ENCODE assay signal across 8 cellular contexts in the genomic region with DNA sequence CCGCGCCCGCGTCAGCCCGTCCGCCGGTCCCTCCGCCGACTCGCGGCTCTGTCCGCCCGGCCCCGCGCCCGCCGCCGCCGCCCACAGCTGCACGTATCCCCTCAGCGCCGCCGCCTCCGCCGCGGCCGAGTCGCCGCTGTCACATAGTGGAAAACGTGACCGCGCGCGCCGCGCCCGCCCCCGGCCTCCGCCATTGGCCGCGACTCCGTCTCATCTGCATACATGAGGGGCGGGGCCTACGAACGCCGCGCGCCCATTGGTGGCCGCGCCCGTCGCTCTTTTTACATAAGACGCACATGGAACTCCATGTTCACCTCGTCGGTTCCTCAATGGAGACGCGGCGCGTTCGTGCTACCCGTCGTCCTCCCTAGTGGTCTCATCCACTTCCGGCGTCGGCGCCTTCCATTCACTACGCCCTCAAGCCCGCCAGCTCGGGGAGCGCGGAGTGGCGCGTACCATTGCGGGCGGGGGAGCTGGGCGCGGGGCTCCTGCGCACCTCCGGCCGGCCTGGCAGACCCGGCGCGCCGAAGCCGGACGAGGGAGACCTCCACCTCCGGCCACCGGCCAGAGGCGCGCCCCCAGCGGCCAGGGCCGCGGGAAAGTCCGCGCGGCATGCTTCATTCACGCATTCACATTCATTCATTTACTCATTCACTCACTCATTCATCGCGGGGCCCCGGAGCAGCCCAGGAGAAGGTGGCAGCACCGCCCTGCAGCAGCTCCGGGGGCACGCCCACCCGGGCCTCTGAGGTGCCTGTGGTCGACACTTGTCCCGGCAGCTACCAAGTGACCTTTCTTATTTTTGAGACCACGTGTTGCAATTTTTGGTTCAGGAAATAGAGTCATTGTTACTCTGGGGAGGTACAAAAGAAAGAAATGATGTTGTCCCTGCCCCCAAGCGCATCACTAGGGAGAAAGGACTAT. TPM values are rescaled to one million over a fixed set of nuclear protein-coding genes. Genes with fewer than 3 reads are reported as not detected.
DNase-seq lines count a peak whose midpoint lies in the region; ATAC-seq and TF ChIP-seq lines count a peak whose summit lies in the region.

No MANE protein-coding gene starts in this region.

- ATAC-seq in CD4-positive, alpha-beta T cell (ENCODE audit: poor library complexity) = peak; percentile 89
- ATAC-seq in GM19397 (IDR thresholded peaks at IDR 0.05; ENCODE audit: unreplicated experiment) (peak; percentile 88), HG03571 (IDR thresholded peaks at IDR 0.05; ENCODE audit: unreplicated experiment) (peak; percentile 89), lower lobe of right lung (peak; percentile 88 to 92)

- H3K27ac ChIP-seq in CD4-positive, alpha-beta T cell (ENCODE audit: low read depth, low read length) = peak overlapping the region; percentile 81
- H3K27ac ChIP-seq in lower lobe of right lung = peak overlapping the region; percentile 93

- no peak for TF ChIP-seq CTCF in CD4-positive, alpha-beta T cell (IDR thresholded peaks at IDR 0.05)
- TF ChIP-seq CTCF in lower lobe of right lung (IDR thresholded peaks at IDR 0.05) = peak; percentile 38

- H3K4me1 Mint-ChIP-seq in CD4-positive, alpha-beta T cell (ENCODE audit: low read depth) = peaks cover 36% of the 10 kb centered on the region
- peaks cover 33% of the 10 kb centered on the region for H3K4me1 Mint-ChIP-seq in activated CD4-positive, alpha-beta memory T cell treated with anti-CD3 and anti-CD28 coated beads for 36 hours (ENCODE audit: low read depth)

- no peaks in the 10 kb centered on the region for H3K9me3 Mint-ChIP-seq in CD4-positive, alpha-beta T cell
- H3K9me3 Mint-ChIP-seq in activated CD4-positive, alpha-beta memory T cell treated with anti-CD3 and anti-CD28 coated beads for 36 hours = no peaks in the 10 kb centered on the region

- H3K36me3 Mint-ChIP-seq in CD4-positive, alpha-beta T cell (ENCODE audit: low read depth) = peaks cover 8% of the 10 kb centered on the region
- H3K36me3 Mint-ChIP-seq in activated CD4-positive, alpha-beta memory T cell treated with anti-CD3 and anti-CD28 coated beads for 36 hours = no peaks in the 10 kb centered on the region

- POLR2A ChIA-PET in CD4-positive, alpha-beta T cell (lab: Charles Lee) = interaction anchor here (0.7 to 1.7 kb wide), 12 partner anchors 11 to 1736 kb away, joined by 3 to 10 read pairs (median 4); a partner anchor contains a TSS
- POLR2A ChIA-PET in activated CD4-positive, alpha-beta memory T cell treated with anti-CD3 and anti-CD28 coated beads for 36 hours (lab: Charles Lee) = interaction anchor here (1.7 to 1.9 kb wide), 2 partner anchors 85 to 151 kb away, joined by 4 to 8 read pairs; no protein-coding TSS in a partner anchor

- H3K4me3 ChIP-seq in lower lobe of right lung = peak overlapping the region; percentile 70

- peak overlapping the region; percentile 99 for H3K27ac Mint-ChIP-seq in CD4-positive, alpha-beta T cell
- H3K27ac Mint-ChIP-seq in activated CD4-positive, alpha-beta memory T cell treated with anti-CD3 and anti-CD28 coated beads for 36 hours = peak overlapping the region; percentile 72

- intact Hi-C loops in CD4-positive, alpha-beta T cell (cut with DNase I, micrococcal nuclease) = loop anchor here (1.0 to 5.0 kb wide), 7 partner anchors 31 to 322 kb away; a partner anchor contains a TSS
- intact Hi-C loops in activated CD4-positive, alpha-beta memory T cell treated with anti-CD3 and anti-CD28 coated beads for 36 hours (cut with micrococcal nuclease) = loop anchor here (1.0 to 10.0 kb wide), 7 partner anchors 31 to 602 kb away; a partner anchor contains a TSS
- intact Hi-C loops in lower lobe of right lung (cut with DNase I) = no loop called here

- no peaks in the 10 kb centered on the region for H3K9me3 ChIP-seq in CD4-positive, alpha-beta T cell (ENCODE audit: control insufficient read depth, low read length)
- no peaks in the 10 kb centered on the region for H3K9me3 ChIP-seq in lower lobe of right lung

- peaks cover 49% of the 10 kb centered on the region for H3K4me1 ChIP-seq in lower lobe of right lung

- H3K36me3 ChIP-seq in lower lobe of right lung = no peaks in the 10 kb centered on the region

- no peaks in the 10 kb centered on the region for H3K27me3 ChIP-seq in CD4-positive, alpha-beta T cell (ENCODE audit: control insufficient read depth, insufficient read depth, low read length)
- no peaks in the 10 kb centered on the region for H3K27me3 ChIP-seq in lower lobe of right lung (ENCODE audit: low read depth)

- DNase-seq in CD4-positive, alpha-beta T cell = peak; percentile 95 to 98 (median 96)
- DNase-seq in NCI-H774 (lab: John Stamatoyannopoulos, UW) = peak; percentile 97
- peak; percentile 98 for DNase-seq in activated CD4-positive, alpha-beta memory T cell treated with anti-CD3 and anti-CD28 coated beads for 36 hours
- DNase-seq in ecto neural progenitor cell (ENCODE audit: low spot score) = peak; percentile 98
- DNase-seq in lower lobe of right lung = peak; percentile 99
- peak; percentile 92 to 96 (median 94) for DNase-seq in stimulated activated CD4-positive, alpha-beta T cell treated with anti-CD3 and anti-CD28 coated beads, TNF-alpha, amount 100 ng/mL, for 24 hours (ENCODE audit: low read depth in 3 of 3)

- CTCF ChIA-PET in CD4-positive, alpha-beta T cell (lab: Charles Lee) = interaction anchor here (0.6 to 1.5 kb wide), 2 partner anchors 26 to 55 kb away, joined by 3 to 4 read pairs; no protein-coding TSS in a partner anchor
- CTCF ChIA-PET in activated CD4-positive, alpha-beta memory T cell treated with anti-CD3 and anti-CD28 coated beads for 36 hours (lab: Charles Lee) = interaction anchor here (1.1 to 2.3 kb wide), 3 partner anchors 33 to 87 kb away, joined by 3 to 7 read pairs (median 3); no protein-coding TSS in a partner anchor

- peak overlapping the region; percentile 99 for H3K4me3 Mint-ChIP-seq in CD4-positive, alpha-beta T cell
- H3K4me3 Mint-ChIP-seq in activated CD4-positive, alpha-beta memory T cell treated with anti-CD3 and anti-CD28 coated beads for 36 hours = peak overlapping the region; percentile 85

- no peaks in the 10 kb centered on the region for H3K27me3 Mint-ChIP-seq in CD4-positive, alpha-beta T cell
- H3K27me3 Mint-ChIP-seq in activated CD4-positive, alpha-beta memory T cell treated with anti-CD3 and anti-CD28 coated beads for 36 hours = no peaks in the 10 kb centered on the region

RNA-seq across cellular contexts. Expression of a gene that starts 0.5 kb away (rescaled TPM):
- total RNA-seq in CD4-positive, alpha-beta T cell = 10 to 100 TPM; 33.8 to 38.2 TPM
- 1 to 10 TPM; 5.5 to 7.2 TPM for total RNA-seq in activated CD4-positive, alpha-beta memory T cell treated with anti-CD3 and anti-CD28 coated beads for 36 hours
- 24.9 TPM for total RNA-seq in lower lobe of right lung

RNA-seq across cellular contexts. Expression of a gene that starts 31.4 kb away (rescaled TPM):
- 1 to 10 TPM; 5.1 to 6.9 TPM for total RNA-seq in CD4-positive, alpha-beta T cell
- 1 to 10 TPM; 8.0 to 9.3 TPM for total RNA-seq in activated CD4-positive, alpha-beta memory T cell treated with anti-CD3 and anti-CD28 coated beads for 36 hours
- 21.7 TPM for total RNA-seq in lower lobe of right lung

RNA-seq across cellular contexts. Expression of a gene that starts 49.1 kb away (rescaled TPM):
- total RNA-seq in CD4-positive, alpha-beta T cell = 1 to 10 TPM; 1.5 to 1.9 TPM
- 1 to 10 TPM; 3.1 to 3.3 TPM for total RNA-seq in activated CD4-positive, alpha-beta memory T cell treated with anti-CD3 and anti-CD28 coated beads for 36 hours
- 6.1 TPM for total RNA-seq in lower lobe of right lung

Comparison
In these comparisons a context has a peak if more than half of its experiments do, and no peak if none do; other contexts are left out.
1. Peak in every context shown above with its lines: DNase-seq, ATAC-seq, H3K4me3 ChIP-seq and H3K27ac ChIP-seq.